9 cellular contexts compared by ENCODE assay signal in genomic region chr3:45986303-45986982, GRCh38. TPM values are rescaled to one million over a fixed set of nuclear protein-coding genes. Genes with fewer than 3 reads are reported as not detected.
DNase-seq lines count a peak whose midpoint lies in the region; ATAC-seq and TF ChIP-seq lines count a peak whose summit lies in the region.
"Had no signal": no experiment of that assay in that cellular context is flagged by ENCODE, and none has a peak within 500 bp of the region (broad histone marks: within the 10 kb centered on the region; RNA-seq: fewer than 3 reads in every experiment).

No MANE protein-coding gene starts in this region.

- H3K4me1 ChIP-seq in esophagus squamous epithelium (peaks cover 36 to 80% (median 59%) of the 10 kb centered on the region in 3 donors), prostate gland (replicated peaks) (peaks cover 36% of the 10 kb centered on the region)

- H3K27me3 Mint-ChIP-seq in CD14-positive monocyte (ENCODE audit: low read depth in 3 of 3), result peaks cover 0 to 5% (median 0%) of the 10 kb centered on the region in 3 donors

- 11 to 80% methylated on average over 2 to 3 of the region's 5 CpGs for WGBS in esophagus squamous epithelium, 2 donors
- 48% methylated on average over 5 of the region's 5 CpGs for WGBS in prostate gland

- peaks cover 62 to 69% of the 10 kb centered on the region in 2 donors for H3K36me3 Mint-ChIP-seq in CD14-positive monocyte

- no peak for ATAC-seq in HG03196 (IDR thresholded peaks at IDR 0.05; ENCODE audit: unreplicated experiment)

- peaks cover 35% of the 10 kb centered on the region for H3K4me1 Mint-ChIP-seq in CD14-positive monocyte

- H3K27ac ChIP-seq in RWPE1 (peak overlapping the region; percentile 42; the same call in 1 of the 2 replicates), esophagus squamous epithelium (peak overlapping the region; percentile 78 to 88 (median 82)), prostate gland (peak overlapping the region; percentile 83 to 86)

- no peaks in the 10 kb centered on the region for H3K27me3 ChIP-seq in esophagus squamous epithelium
- H3K27me3 ChIP-seq in prostate gland (replicated peaks; ENCODE audit: insufficient read depth), result no peaks in the 10 kb centered on the region

- POLR2A ChIA-PET in RWPE1 (lab: Yijun Ruan, JAX; ENCODE audit: low non-redundant PET), result no interaction called here

- intact Hi-C loops in esophagus squamous epithelium (cut with DNase I), result no loop called here
- intact Hi-C loops in prostate gland (cut with DNase I), result no loop called here
- intact Hi-C loops in CD14-positive monocyte (cut with micrococcal nuclease), result no loop called here

- CTCF ChIA-PET in RWPE1 (lab: Yijun Ruan, JAX), result no interaction called here

- H3K36me3 ChIP-seq in esophagus squamous epithelium (peaks cover 0 to 39% (median 5%) of the 10 kb centered on the region in 3 donors), prostate gland (no peaks in the 10 kb centered on the region)

- no peak for TF ChIP-seq POLR2A in esophagus squamous epithelium (IDR thresholded peaks at IDR 0.05)
- no peak for TF ChIP-seq POLR2A in prostate gland (IDR thresholded peaks at IDR 0.05)

- no peaks in the 10 kb centered on the region for H3K9me3 ChIP-seq in esophagus squamous epithelium
- H3K9me3 ChIP-seq in prostate gland, result no peaks in the 10 kb centered on the region

- DNase-seq in DMS53 treated with DMSO at 0.1 percent for 48 hours (lab: John Stamatoyannopoulos, UW; ENCODE audit: unreplicated experiment), result peak; percentile 72
- peak; percentile 46 for DNase-seq in RWPE1 (ENCODE audit: low spot score)
- no peak for DNase-seq in esophagus squamous epithelium (lab: John Stamatoyannopoulos, UW)
- peak; percentile 78 for DNase-seq in prostate gland (ENCODE audit: low spot score)
- DNase-seq in CD14-positive monocyte (ENCODE audit: low spot score), result no peak
- DNase-seq in NOMO-1 treated with DMSO at 0.1 percent for 48 hours (lab: John Stamatoyannopoulos, UW; ENCODE audit: unreplicated experiment), result no peak
- no peak for DNase-seq in NK-92 treated with Interleukin-12 subunit alpha and Interleukin-12 subunit beta, amount 100 ng/mL, for 24 hours (lab: John Stamatoyannopoulos, UW)
- DNase-seq: NCI-H446 treated with DMSO at 0.1 percent for 48 hours had no signal

- no peak overlapping the region for H3K4me3 Mint-ChIP-seq in CD14-positive monocyte

- H3K27ac Mint-ChIP-seq in CD14-positive monocyte, result peak overlapping the region in 2 of 7 donors; percentile 4 to 32

- H3K4me3 ChIP-seq in esophagus squamous epithelium (no peak overlapping the region), prostate gland (no peak overlapping the region)

- H3K9me3 Mint-ChIP-seq in CD14-positive monocyte, result no peaks in the 10 kb centered on the region

- TF ChIP-seq CTCF in RWPE1 (conservative IDR thresholded peaks at IDR 0.05; ENCODE audit: low read depth) (no peak), esophagus squamous epithelium (IDR thresholded peaks at IDR 0.05) (no peak), prostate gland (IDR thresholded peaks at IDR 0.05) (no peak), CD14-positive monocyte (IDR thresholded peaks at IDR 0.05) (no peak)

RNA-seq across cellular contexts. Expression of gene FYCO1, which starts 9.2 kb away (rescaled TPM):
- total RNA-seq in esophagus squamous epithelium (10 to 100 TPM; 17.8 to 33.3 (median 25.0) TPM), prostate gland (10 to 100 TPM; 33.1 to 56.7 TPM)
- 1 to 10 TPM in 1 of 2 donors, under 1 TPM in 1; 0.59 to 1.3 TPM for polyA plus RNA-seq in CD14-positive monocyte

RNA-seq across cellular contexts. Expression of gene XCR1, which starts 40.8 kb away (rescaled TPM):
- total RNA-seq in esophagus squamous epithelium (under 1 TPM in 3 of 4 donors, not detected in 1; 0.08 to 0.19 (median 0.12) TPM), prostate gland (not detected)
- under 1 TPM; 0.03 to 0.05 TPM for polyA plus RNA-seq in CD14-positive monocyte

RNA-seq across cellular contexts. Expression of gene CXCR6, which starts 43.2 kb away (rescaled TPM):
- total RNA-seq in esophagus squamous epithelium (10 to 100 TPM in 1 of 4 donors, 1 to 10 TPM in 3; 1.7 to 12.0 (median 4.4) TPM), prostate gland (1 to 10 TPM in 1 of 2 donors, under 1 TPM in 1; 0.96 to 1.2 TPM)
- under 1 TPM in 1 of 2 donors, not detected in 1; 0.10 TPM for polyA plus RNA-seq in CD14-positive monocyte

Comparison
In these comparisons a context has a peak if more than half of its experiments do, and no peak if none do; other contexts are left out.
1. DNase-seq: peak in DMS53 treated with DMSO at 0.1 percent for 48 hours (single experiment), RWPE1 (single experiment) and prostate gland (single experiment); none in esophagus squamous epithelium (single experiment), CD14-positive monocyte (single experiment), NOMO-1 treated with DMSO at 0.1 percent for 48 hours (single experiment) and NK-92 treated with Interleukin-12 subunit alpha and Interleukin-12 subunit beta, amount 100 ng/mL, for 24 hours (single experiment).
2. Peak in every context shown above with its lines, with median percentiles within 50 percentile points of each other: H3K27ac ChIP-seq.